8 cellular contexts compared by ENCODE assay signal in the genomic region with DNA sequence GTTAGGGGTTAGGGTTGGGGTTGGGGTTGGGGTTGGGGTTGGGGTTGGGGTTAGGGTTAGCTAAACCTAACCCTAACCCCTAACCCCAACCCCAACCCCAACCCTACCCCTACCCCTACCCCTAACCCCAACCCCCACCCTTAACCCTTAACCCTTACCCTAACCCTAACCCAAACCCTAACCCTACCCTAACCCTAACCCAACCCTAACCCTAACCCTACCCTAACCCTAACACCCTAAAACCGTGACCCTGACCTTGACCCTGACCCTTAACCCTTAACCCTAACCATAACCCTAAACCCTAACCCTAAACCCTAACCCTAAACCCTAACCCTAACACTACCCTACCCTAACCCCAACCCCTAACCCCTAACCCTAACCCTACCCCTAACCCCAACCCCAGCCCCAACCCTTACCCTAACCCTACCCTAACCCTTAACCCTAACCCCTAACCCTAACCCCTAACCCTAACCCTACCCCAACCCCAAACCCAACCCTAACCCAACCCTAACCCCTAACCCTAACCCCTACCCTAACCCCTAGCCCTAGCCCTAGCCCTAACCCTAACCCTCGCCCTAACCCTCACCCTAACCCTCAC.
DNase-seq lines count a peak whose midpoint lies in the region; ATAC-seq and TF ChIP-seq lines count a peak whose summit lies in the region.

No MANE protein-coding gene starts in this region.

- no peaks in the 10 kb centered on the region for H3K9me3 Mint-ChIP-seq in activated naive CD8-positive, alpha-beta T cell (ENCODE audit: low read depth)

- no peaks in the 10 kb centered on the region for H3K27me3 Mint-ChIP-seq in activated naive CD8-positive, alpha-beta T cell

- H3K9ac ChIP-seq in iPS-18a (ENCODE audit: low read length) = no peak overlapping the region
- H3K9ac ChIP-seq in subcutaneous abdominal adipose tissue (ENCODE audit: low read length in 5 of 5) = peak overlapping the region in 2 of 5 donors; percentile 51 to 62

- no peak for DNase-seq in HFF-Myc (ENCODE audit: extremely low read depth, low read depth)
- DNase-seq in NAMALWA (ENCODE audit: low spot score) = no peak
- no peak for DNase-seq in LoVo (ENCODE audit: low spot score)

- peak overlapping the region; percentile 89 for H3K27ac Mint-ChIP-seq in activated naive CD8-positive, alpha-beta T cell

- H3K4me3 ChIP-seq in HFF-Myc (replicated peaks; ENCODE audit: low read depth, low read length) (peak overlapping the region; percentile 46), iPS-18a (ENCODE audit: low read length) (peak overlapping the region; percentile 62), subcutaneous abdominal adipose tissue (ENCODE audit: low read depth in 1 of 5, low read length in 5 of 5) (peak overlapping the region; percentile 43 to 69 (median 63))

- no peak for TF ChIP-seq CTCF in HFF-Myc (IDR thresholded peaks at IDR 0.05; ENCODE audit: low read depth, low read length, missing control alignments)

- H3K4me1 ChIP-seq in iPS-18a (ENCODE audit: control insufficient read depth, low read depth, low read length) (no peaks in the 10 kb centered on the region), subcutaneous abdominal adipose tissue (ENCODE audit: control insufficient read depth in 5 of 5, insufficient read depth in 5 of 5, low read length in 5 of 5) (peaks cover 0 to 2% (median 0%) of the 10 kb centered on the region in 5 donors)

- no peaks in the 10 kb centered on the region for H3K36me3 Mint-ChIP-seq in activated naive CD8-positive, alpha-beta T cell

- peaks cover 9% of the 10 kb centered on the region for H3K4me1 Mint-ChIP-seq in activated naive CD8-positive, alpha-beta T cell (ENCODE audit: low read depth)

- ATAC-seq in HG02571 (IDR thresholded peaks at IDR 0.05; ENCODE audit: unreplicated experiment) (no peak), GM21576 (IDR thresholded peaks at IDR 0.05; ENCODE audit: unreplicated experiment) (no peak)

- H3K36me3 ChIP-seq in iPS-18a (ENCODE audit: control insufficient read depth, low read depth, low read length) (no peaks in the 10 kb centered on the region), subcutaneous abdominal adipose tissue (ENCODE audit: control insufficient read depth in 5 of 5, insufficient read depth in 5 of 5, low read length in 5 of 5) (peaks cover 0 to 4% (median 0%) of the 10 kb centered on the region in 5 donors)

- H3K27ac ChIP-seq in iPS-18a (ENCODE audit: low read length) = no peak overlapping the region
- H3K27ac ChIP-seq in subcutaneous abdominal adipose tissue (ENCODE audit: low read depth, low read length) = peak overlapping the region; percentile 54

- H3K4me3 Mint-ChIP-seq in activated naive CD8-positive, alpha-beta T cell = peak overlapping the region; percentile 94

- H3K9me3 ChIP-seq in iPS-18a (ENCODE audit: control insufficient read depth, low read depth, low read length) (peaks cover 3% of the 10 kb centered on the region), subcutaneous abdominal adipose tissue (ENCODE audit: control insufficient read depth in 5 of 5, low read length in 5 of 5) (no peaks in the 10 kb centered on the region)

- H3K27me3 ChIP-seq in iPS-18a (ENCODE audit: control insufficient read depth, insufficient read depth, low read length) = no peaks in the 10 kb centered on the region
- H3K27me3 ChIP-seq in subcutaneous abdominal adipose tissue (ENCODE audit: control insufficient read depth in 5 of 5, insufficient read depth in 4 of 5, low read length in 5 of 5) = no peaks in the 10 kb centered on the region
